ENCODE assay signal across 25 cellular contexts in the genomic region with DNA sequence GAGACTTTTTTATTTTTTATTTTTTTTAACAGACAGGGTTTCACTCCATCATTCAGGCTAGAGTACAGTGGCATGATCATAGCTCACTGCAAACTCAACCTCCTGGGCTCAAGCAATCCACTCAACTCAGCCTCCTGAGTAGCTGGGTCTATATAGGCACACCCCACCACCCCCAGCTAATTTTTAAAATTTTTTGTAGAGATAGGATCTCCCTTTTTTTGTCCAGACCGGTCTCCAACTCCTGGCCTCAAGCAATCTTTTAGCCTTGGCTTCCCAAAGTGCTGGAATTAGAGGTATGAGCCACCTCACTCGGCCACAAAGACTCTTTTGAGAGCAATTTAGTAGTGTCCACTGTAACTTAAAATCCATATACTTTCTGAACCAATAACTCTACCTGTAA.
"Had no signal": no experiment of that assay in that cellular context is flagged by ENCODE, and none has a peak within 500 bp of the region (broad histone marks: within the 10 kb centered on the region; RNA-seq: fewer than 3 reads in every experiment).

No MANE protein-coding gene starts in this region.

- H3K4me3 Mint-ChIP-seq: activated B cell treated with CpG ODN at 0.5 μM for 24 hours; activated CD4-positive, alpha-beta T cell treated with anti-CD3 and anti-CD28 coated beads for 36 hours; activated naive CD8-positive, alpha-beta T cell treated with anti-CD3 and anti-CD28 coated beads for 36 hours; activated T-cell treated with anti-CD3 and anti-CD28 coated beads, Interleukin-2, amount 50 U/mL, for 4 hours; memory B cell; naive B cell; stimulated activated memory B cell treated with anti-CD40 and anti-IgM and Interleukin-4, amounts not matched to agents 10 μg/mL and 1 μg/mL and 100 μg/mL, for 72 hours; T-cell had no signal

- DNase-seq: activated B cell treated with CpG ODN at 0.5 μM for 24 hours; activated CD4-positive, alpha-beta T cell treated with anti-CD3 and anti-CD28 coated beads for 36 hours; activated CD4-positive, alpha-beta T cell treated with anti-CD3 and anti-CD28 coated beads, Interleukin-2, amount 50 U/mL, for 4 hours; activated CD8-positive, alpha-beta memory T cell treated with anti-CD3 and anti-CD28 coated beads for 24 hours; activated CD8-positive, alpha-beta memory T cell treated with anti-CD3 and anti-CD28 coated beads, Interleukin-2, amount 50 U/mL, for 4 hours; activated naive CD4-positive, alpha-beta T cell treated with Interleukin-2 at 50 U/mL for 16 hours; activated naive CD8-positive, alpha-beta T cell treated with anti-CD3 and anti-CD28 coated beads for 36 hours; activated T-cell treated with anti-CD3 and anti-CD28 coated beads, Interleukin-2, amount 50 U/mL, for 4 hours; amniotic stem cell; cerebellar nuclear complex; heart left ventricle; left lung; mucosa of descending colon; naive B cell; nucleus accumbens; small intestine; stimulated activated CD4-positive, alpha-beta T cell treated with anti-CD3 and anti-CD28 coated beads, Interleukin-15, amount 100 ng/mL, for 24 hours; stomach; T-cell had no signal

- H3K36me3 ChIP-seq: heart left ventricle, left lung, stomach, suprapubic skin, tibial nerve had no signal

- H3K4me3 ChIP-seq: coronary artery, heart left ventricle, left lung, mucosa of descending colon, stomach, suprapubic skin, tibial nerve had no signal

- H2AFZ ChIP-seq: parathyroid adenoma had no signal

- H3K27ac ChIP-seq: coronary artery, left lung, parathyroid adenoma, stomach, suprapubic skin had no signal

- H3K4me1 Mint-ChIP-seq: stimulated activated memory B cell treated with anti-CD40 and anti-IgM and Interleukin-4, amounts not matched to agents 10 μg/mL and 1 μg/mL and 100 μg/mL, for 72 hours had no signal

- H3K27ac Mint-ChIP-seq: activated B cell treated with CpG ODN at 0.5 μM for 24 hours; activated CD4-positive, alpha-beta T cell treated with anti-CD3 and anti-CD28 coated beads for 36 hours; activated naive CD8-positive, alpha-beta T cell treated with anti-CD3 and anti-CD28 coated beads for 36 hours; memory B cell; stimulated activated memory B cell treated with anti-CD40 and anti-IgM and Interleukin-4, amounts not matched to agents 10 μg/mL and 1 μg/mL and 100 μg/mL, for 72 hours; T-cell had no signal

- H3K9me3 Mint-ChIP-seq: activated B cell treated with CpG ODN at 0.5 μM for 24 hours; activated naive CD8-positive, alpha-beta T cell treated with anti-CD3 and anti-CD28 coated beads for 36 hours; activated T-cell treated with anti-CD3 and anti-CD28 coated beads, Interleukin-2, amount 50 U/mL, for 4 hours; memory B cell; naive B cell; stimulated activated memory B cell treated with anti-CD40 and anti-IgM and Interleukin-4, amounts not matched to agents 10 μg/mL and 1 μg/mL and 100 μg/mL, for 72 hours; T-cell had no signal

- H3K27me3 Mint-ChIP-seq: activated CD4-positive, alpha-beta T cell treated with anti-CD3 and anti-CD28 coated beads for 36 hours; naive B cell; stimulated activated memory B cell treated with anti-CD40 and anti-IgM and Interleukin-4, amounts not matched to agents 10 μg/mL and 1 μg/mL and 100 μg/mL, for 72 hours; T-cell had no signal

- H3K9ac ChIP-seq: parathyroid adenoma had no signal

- H3K36me3 Mint-ChIP-seq: activated naive CD8-positive, alpha-beta T cell treated with anti-CD3 and anti-CD28 coated beads for 36 hours; memory B cell; naive B cell; stimulated activated memory B cell treated with anti-CD40 and anti-IgM and Interleukin-4, amounts not matched to agents 10 μg/mL and 1 μg/mL and 100 μg/mL, for 72 hours; T-cell had no signal

- H3K9me3 ChIP-seq: heart left ventricle, left lung, mucosa of descending colon, stomach, suprapubic skin, tibial nerve had no signal

- H3K27me3 ChIP-seq: heart left ventricle, left lung, stomach, suprapubic skin, tibial nerve had no signal

- H3K4me1 ChIP-seq: parathyroid adenoma had no signal
